Comparison of ENCODE assay signal across 1 cellular context in the genomic region with DNA sequence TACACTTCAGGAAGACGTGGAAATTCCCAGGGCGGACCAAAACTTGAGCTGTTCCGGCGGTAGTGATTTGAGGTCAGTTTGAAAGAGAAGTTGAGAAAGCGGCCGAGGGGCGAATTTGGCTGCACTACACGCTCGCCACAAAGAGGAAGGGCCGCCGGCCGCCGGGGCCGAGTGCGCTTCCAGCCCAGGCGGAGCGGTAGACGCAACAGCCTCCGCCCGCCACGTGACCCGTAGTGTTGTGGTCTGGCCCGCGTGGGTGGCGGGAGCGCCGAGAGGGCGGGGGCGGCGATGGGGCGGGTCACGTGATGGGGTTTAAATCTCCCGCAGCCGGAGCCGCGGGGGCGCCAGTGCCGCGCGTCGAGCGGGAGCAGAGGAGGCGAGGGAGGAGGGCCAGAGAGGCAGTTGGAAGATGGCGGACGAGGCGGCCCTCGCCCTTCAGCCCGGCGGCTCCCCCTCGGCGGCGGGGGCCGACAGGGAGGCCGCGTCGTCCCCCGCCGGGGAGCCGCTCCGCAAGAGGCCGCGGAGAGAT.
TF ChIP-seq lines count a peak whose summit lies in the region.

A gene (plus strand): TSS at position 344 of the 529 bp plus-strand sequence. CDS start 66 bp downstream, at position 410.

TF ChIP-seq in HepG2, 621 proteins besides CTCF, POLR2A, EP300 and RAD21 (continued from another document and continues in another):
- TF ChIP-seq, protein P1, sequence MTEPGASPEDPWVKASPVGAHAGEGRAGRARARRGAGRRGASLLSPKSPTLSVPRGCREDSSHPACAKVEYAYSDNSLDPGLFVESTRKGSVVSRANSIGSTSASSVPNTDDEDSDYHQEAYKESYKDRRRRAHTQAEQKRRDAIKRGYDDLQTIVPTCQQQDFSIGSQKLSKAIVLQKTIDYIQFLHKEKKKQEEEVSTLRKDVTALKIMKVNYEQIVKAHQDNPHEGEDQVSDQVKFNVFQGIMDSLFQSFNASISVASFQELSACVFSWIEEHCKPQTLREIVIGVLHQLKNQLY (CRISPR knock-in tag; IDR thresholded peaks at IDR 0.05): peak; percentile 82
- peak; percentile 77 for TF ChIP-seq KMT2B (CRISPR knock-in tag; IDR thresholded peaks at IDR 0.05)
- TF ChIP-seq, protein P2, sequence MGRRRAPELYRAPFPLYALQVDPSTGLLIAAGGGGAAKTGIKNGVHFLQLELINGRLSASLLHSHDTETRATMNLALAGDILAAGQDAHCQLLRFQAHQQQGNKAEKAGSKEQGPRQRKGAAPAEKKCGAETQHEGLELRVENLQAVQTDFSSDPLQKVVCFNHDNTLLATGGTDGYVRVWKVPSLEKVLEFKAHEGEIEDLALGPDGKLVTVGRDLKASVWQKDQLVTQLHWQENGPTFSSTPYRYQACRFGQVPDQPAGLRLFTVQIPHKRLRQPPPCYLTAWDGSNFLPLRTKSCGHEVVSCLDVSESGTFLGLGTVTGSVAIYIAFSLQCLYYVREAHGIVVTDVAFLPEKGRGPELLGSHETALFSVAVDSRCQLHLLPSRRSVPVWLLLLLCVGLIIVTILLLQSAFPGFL (CRISPR knock-in tag; IDR thresholded peaks at IDR 0.05): no peak
- no peak for TF ChIP-seq ZBTB8A (CRISPR knock-in tag; IDR thresholded peaks at IDR 0.05; ENCODE audit: borderline replicate concordance, low read depth)
- no peak for TF ChIP-seq ZNF674 (CRISPR knock-in tag; IDR thresholded peaks at IDR 0.05; ENCODE audit: low read depth)
- no peak for TF ChIP-seq HDAC6 (IDR thresholded peaks at IDR 0.05; ENCODE audit: low read depth, low read length)
- TF ChIP-seq, protein P3, sequence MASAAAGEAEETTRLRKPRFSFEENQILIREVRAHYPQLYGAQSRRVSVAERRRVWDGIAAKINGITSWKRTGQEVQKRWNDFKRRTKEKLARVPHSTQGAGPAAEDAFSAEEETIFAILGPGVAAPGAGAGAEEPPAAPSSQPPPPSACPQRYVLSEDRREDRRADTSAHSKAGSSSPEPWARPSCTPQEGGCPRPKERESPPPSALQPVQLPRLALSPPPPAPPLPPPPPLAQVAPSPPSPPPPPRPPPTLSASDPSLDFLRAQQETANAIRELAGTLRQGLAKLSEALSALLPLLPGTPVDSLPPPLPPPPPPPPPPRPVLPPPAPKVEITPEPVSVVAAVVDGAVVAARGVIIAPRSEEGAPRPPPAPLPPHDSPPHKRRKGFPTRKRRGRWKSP (CRISPR knock-in tag; IDR thresholded peaks at IDR 0.05): peak; percentile 63; the same call in 1 of the 2 replicates
- no peak for TF ChIP-seq ZFP62 (CRISPR knock-in tag; IDR thresholded peaks at IDR 0.05)
- TF ChIP-seq, protein P4, sequence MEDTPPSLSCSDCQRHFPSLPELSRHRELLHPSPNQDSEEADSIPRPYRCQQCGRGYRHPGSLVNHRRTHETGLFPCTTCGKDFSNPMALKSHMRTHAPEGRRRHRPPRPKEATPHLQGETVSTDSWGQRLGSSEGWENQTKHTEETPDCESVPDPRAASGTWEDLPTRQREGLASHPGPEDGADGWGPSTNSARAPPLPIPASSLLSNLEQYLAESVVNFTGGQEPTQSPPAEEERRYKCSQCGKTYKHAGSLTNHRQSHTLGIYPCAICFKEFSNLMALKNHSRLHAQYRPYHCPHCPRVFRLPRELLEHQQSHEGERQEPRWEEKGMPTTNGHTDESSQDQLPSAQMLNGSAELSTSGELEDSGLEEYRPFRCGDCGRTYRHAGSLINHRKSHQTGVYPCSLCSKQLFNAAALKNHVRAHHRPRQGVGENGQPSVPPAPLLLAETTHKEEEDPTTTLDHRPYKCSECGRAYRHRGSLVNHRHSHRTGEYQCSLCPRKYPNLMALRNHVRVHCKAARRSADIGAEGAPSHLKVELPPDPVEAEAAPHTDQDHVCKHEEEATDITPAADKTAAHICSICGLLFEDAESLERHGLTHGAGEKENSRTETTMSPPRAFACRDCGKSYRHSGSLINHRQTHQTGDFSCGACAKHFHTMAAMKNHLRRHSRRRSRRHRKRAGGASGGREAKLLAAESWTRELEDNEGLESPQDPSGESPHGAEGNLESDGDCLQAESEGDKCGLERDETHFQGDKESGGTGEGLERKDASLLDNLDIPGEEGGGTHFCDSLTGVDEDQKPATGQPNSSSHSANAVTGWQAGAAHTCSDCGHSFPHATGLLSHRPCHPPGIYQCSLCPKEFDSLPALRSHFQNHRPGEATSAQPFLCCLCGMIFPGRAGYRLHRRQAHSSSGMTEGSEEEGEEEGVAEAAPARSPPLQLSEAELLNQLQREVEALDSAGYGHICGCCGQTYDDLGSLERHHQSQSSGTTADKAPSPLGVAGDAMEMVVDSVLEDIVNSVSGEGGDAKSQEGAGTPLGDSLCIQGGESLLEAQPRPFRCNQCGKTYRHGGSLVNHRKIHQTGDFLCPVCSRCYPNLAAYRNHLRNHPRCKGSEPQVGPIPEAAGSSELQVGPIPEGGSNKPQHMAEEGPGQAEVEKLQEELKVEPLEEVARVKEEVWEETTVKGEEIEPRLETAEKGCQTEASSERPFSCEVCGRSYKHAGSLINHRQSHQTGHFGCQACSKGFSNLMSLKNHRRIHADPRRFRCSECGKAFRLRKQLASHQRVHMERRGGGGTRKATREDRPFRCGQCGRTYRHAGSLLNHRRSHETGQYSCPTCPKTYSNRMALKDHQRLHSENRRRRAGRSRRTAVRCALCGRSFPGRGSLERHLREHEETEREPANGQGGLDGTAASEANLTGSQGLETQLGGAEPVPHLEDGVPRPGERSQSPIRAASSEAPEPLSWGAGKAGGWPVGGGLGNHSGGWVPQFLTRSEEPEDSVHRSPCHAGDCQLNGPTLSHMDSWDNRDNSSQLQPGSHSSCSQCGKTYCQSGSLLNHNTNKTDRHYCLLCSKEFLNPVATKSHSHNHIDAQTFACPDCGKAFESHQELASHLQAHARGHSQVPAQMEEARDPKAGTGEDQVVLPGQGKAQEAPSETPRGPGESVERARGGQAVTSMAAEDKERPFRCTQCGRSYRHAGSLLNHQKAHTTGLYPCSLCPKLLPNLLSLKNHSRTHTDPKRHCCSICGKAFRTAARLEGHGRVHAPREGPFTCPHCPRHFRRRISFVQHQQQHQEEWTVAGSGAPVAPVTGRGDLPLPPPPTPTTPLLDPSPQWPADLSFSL (CRISPR knock-in tag; IDR thresholded peaks at IDR 0.05): no peak
- TF ChIP-seq, protein P5, sequence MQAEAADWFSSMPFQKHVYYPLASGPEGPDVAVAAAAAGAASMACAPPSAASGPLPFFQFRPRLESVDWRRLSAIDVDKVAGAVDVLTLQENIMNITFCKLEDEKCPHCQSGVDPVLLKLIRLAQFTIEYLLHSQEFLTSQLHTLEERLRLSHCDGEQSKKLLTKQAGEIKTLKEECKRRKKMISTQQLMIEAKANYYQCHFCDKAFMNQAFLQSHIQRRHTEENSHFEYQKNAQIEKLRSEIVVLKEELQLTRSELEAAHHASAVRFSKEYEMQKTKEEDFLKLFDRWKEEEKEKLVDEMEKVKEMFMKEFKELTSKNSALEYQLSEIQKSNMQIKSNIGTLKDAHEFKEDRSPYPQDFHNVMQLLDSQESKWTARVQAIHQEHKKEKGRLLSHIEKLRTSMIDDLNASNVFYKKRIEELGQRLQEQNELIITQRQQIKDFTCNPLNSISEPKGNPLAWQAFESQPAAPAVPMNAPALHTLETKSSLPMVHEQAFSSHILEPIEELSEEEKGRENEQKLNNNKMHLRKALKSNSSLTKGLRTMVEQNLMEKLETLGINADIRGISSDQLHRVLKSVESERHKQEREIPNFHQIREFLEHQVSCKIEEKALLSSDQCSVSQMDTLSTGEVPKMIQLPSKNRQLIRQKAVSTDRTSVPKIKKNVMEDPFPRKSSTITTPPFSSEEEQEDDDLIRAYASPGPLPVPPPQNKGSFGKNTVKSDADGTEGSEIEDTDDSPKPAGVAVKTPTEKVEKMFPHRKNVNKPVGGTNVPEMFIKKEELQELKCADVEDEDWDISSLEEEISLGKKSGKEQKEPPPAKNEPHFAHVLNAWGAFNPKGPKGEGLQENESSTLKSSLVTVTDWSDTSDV (CRISPR knock-in tag; IDR thresholded peaks at IDR 0.05): no peak; the same call in 1 of the 2 replicates
- TF ChIP-seq ZBTB1 (CRISPR knock-in tag; IDR thresholded peaks at IDR 0.05; ENCODE audit: borderline replicate concordance): peak; percentile 82; the same call in 1 of the 2 replicates
- peak; percentile 75; the same call in 1 of the 2 replicates for TF ChIP-seq ZFP41 (CRISPR knock-in tag; IDR thresholded peaks at IDR 0.05; ENCODE audit: borderline replicate concordance)
- TF ChIP-seq ZNF746 (CRISPR knock-in tag; IDR thresholded peaks at IDR 0.05): peak; percentile 81
- TF ChIP-seq, protein P6, sequence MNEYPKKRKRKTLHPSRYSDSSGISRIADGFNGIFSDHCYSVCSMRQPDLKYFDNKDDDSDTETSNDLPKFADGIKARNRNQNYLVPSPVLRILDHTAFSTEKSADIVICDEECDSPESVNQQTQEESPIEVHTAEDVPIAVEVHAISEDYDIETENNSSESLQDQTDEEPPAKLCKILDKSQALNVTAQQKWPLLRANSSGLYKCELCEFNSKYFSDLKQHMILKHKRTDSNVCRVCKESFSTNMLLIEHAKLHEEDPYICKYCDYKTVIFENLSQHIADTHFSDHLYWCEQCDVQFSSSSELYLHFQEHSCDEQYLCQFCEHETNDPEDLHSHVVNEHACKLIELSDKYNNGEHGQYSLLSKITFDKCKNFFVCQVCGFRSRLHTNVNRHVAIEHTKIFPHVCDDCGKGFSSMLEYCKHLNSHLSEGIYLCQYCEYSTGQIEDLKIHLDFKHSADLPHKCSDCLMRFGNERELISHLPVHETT (CRISPR knock-in tag; conservative IDR thresholded peaks at IDR 0.05): peak; percentile 37; the same call in 1 of the 2 replicates
- TF ChIP-seq, protein P7, sequence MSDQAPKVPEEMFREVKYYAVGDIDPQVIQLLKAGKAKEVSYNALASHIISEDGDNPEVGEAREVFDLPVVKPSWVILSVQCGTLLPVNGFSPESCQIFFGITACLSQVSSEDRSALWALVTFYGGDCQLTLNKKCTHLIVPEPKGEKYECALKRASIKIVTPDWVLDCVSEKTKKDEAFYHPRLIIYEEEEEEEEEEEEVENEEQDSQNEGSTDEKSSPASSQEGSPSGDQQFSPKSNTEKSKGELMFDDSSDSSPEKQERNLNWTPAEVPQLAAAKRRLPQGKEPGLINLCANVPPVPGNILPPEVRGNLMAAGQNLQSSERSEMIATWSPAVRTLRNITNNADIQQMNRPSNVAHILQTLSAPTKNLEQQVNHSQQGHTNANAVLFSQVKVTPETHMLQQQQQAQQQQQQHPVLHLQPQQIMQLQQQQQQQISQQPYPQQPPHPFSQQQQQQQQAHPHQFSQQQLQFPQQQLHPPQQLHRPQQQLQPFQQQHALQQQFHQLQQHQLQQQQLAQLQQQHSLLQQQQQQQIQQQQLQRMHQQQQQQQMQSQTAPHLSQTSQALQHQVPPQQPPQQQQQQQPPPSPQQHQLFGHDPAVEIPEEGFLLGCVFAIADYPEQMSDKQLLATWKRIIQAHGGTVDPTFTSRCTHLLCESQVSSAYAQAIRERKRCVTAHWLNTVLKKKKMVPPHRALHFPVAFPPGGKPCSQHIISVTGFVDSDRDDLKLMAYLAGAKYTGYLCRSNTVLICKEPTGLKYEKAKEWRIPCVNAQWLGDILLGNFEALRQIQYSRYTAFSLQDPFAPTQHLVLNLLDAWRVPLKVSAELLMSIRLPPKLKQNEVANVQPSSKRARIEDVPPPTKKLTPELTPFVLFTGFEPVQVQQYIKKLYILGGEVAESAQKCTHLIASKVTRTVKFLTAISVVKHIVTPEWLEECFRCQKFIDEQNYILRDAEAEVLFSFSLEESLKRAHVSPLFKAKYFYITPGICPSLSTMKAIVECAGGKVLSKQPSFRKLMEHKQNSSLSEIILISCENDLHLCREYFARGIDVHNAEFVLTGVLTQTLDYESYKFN (CRISPR knock-in tag; conservative IDR thresholded peaks at IDR 0.05): peak; percentile 54; the same call in 1 of the 2 replicates
- TF ChIP-seq ZBTB7B (CRISPR knock-in tag; IDR thresholded peaks at IDR 0.05): peak; percentile 45; the same call in 1 of the 2 replicates
- TF ChIP-seq DMAP1 (CRISPR knock-in tag; IDR thresholded peaks at IDR 0.05): peak; percentile 85
- TF ChIP-seq KDM4B (CRISPR knock-in tag; IDR thresholded peaks at IDR 0.05): peak; percentile 77
- 0 out of 2 replicates have a peak, but pooled peaks have one; percentile 11 for TF ChIP-seq PCBP1 (IDR thresholded peaks at IDR 0.05; ENCODE audit: borderline replicate concordance, low read depth, low read length)
- TF ChIP-seq, protein P8, sequence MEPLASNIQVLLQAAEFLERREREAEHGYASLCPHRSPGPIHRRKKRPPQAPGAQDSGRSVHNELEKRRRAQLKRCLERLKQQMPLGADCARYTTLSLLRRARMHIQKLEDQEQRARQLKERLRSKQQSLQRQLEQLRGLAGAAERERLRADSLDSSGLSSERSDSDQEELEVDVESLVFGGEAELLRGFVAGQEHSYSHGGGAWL (CRISPR knock-in tag; IDR thresholded peaks at IDR 0.05): peak; percentile 91
- TF ChIP-seq ETV6 (CRISPR knock-in tag; conservative IDR thresholded peaks at IDR 0.05): peak; percentile 75
- no peak for TF ChIP-seq ARNT (IDR thresholded peaks at IDR 0.05)
- TF ChIP-seq NPAS2 (CRISPR knock-in tag; IDR thresholded peaks at IDR 0.05; ENCODE audit: borderline replicate concordance): no peak
- TF ChIP-seq KLF15 (CRISPR knock-in tag; IDR thresholded peaks at IDR 0.05; ENCODE audit: borderline replicate concordance): 0 out of 2 replicates have a peak, but pooled peaks have one; percentile 58
- no peak for TF ChIP-seq NR2F6 (IDR thresholded peaks at IDR 0.05)
- TF ChIP-seq NR2F6 (CRISPR knock-in tag; IDR thresholded peaks at IDR 0.05): peak; percentile 73; the same call in 1 of the 2 replicates
- peak; percentile 24; the same call in 1 of the 2 replicates for TF ChIP-seq ZFAT (CRISPR knock-in tag; conservative IDR thresholded peaks at IDR 0.05)
- TF ChIP-seq GABPA (IDR thresholded peaks at IDR 0.05; ENCODE audit: low read depth, low read length): no peak
- no peak for TF ChIP-seq GABPA (CRISPR knock-in tag; IDR thresholded peaks at IDR 0.05; ENCODE audit: low read depth)
- TF ChIP-seq, protein P9, sequence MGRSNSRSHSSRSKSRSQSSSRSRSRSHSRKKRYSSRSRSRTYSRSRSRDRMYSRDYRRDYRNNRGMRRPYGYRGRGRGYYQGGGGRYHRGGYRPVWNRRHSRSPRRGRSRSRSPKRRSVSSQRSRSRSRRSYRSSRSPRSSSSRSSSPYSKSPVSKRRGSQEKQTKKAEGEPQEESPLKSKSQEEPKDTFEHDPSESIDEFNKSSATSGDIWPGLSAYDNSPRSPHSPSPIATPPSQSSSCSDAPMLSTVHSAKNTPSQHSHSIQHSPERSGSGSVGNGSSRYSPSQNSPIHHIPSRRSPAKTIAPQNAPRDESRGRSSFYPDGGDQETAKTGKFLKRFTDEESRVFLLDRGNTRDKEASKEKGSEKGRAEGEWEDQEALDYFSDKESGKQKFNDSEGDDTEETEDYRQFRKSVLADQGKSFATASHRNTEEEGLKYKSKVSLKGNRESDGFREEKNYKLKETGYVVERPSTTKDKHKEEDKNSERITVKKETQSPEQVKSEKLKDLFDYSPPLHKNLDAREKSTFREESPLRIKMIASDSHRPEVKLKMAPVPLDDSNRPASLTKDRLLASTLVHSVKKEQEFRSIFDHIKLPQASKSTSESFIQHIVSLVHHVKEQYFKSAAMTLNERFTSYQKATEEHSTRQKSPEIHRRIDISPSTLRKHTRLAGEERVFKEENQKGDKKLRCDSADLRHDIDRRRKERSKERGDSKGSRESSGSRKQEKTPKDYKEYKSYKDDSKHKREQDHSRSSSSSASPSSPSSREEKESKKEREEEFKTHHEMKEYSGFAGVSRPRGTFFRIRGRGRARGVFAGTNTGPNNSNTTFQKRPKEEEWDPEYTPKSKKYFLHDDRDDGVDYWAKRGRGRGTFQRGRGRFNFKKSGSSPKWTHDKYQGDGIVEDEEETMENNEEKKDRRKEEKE (IDR thresholded peaks at IDR 0.05): no peak
- TF ChIP-seq ZNF850 (CRISPR knock-in tag; conservative IDR thresholded peaks at IDR 0.05): no peak
- TF ChIP-seq, protein P10, sequence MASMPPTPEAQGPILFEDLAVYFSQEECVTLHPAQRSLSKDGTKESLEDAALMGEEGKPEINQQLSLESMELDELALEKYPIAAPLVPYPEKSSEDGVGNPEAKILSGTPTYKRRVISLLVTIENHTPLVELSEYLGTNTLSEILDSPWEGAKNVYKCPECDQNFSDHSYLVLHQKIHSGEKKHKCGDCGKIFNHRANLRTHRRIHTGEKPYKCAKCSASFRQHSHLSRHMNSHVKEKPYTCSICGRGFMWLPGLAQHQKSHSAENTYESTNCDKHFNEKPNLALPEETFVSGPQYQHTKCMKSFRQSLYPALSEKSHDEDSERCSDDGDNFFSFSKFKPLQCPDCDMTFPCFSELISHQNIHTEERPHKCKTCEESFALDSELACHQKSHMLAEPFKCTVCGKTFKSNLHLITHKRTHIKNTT (CRISPR knock-in tag; IDR thresholded peaks at IDR 0.05): no peak
